In the genomic region with DNA sequence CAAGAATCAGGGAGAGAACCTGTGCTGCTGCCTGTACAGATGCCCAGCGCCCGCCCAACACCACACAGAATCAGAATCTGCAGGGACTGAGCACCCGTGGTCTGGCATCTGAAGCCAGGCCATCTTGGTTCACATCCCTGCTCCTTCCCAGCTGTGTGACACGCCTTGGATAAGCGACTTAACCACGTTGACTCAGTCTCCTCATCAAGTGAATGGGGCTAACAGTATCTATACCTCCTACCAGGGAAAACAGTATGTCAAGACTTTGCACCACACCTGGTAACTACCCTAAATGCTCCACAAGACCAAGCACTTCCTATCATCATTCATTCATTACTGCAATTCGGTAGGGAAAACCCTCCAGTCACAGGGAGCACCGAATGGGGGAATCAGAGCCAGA, we compare ENCODE assay signal across 9 cellular contexts. TPM values are rescaled to one million over a fixed set of nuclear protein-coding genes. Genes with fewer than 3 reads are reported as not detected.
A peak's percentile ranks its signal among the peaks of the same experiment; 100 is the strongest.
DNase-seq lines count a peak whose midpoint lies in the region; ATAC-seq, FAIRE-seq and TF ChIP-seq lines count a peak whose summit lies in the region.
"Had no signal": no experiment of that assay in that cellular context is flagged by ENCODE, and none has a peak within 500 bp of the region (broad histone marks: within the 10 kb centered on the region; RNA-seq: fewer than 3 reads in every experiment).

No MANE protein-coding gene starts in this region.

- no peak for FAIRE-seq in K562 (lab: Jason Lieb, UNC)

- ATAC-seq in K562 (no peak), memory B cell (ENCODE audit: low read depth) (no peak), upper lobe of left lung (ENCODE audit: low FRiP score in 2 of 2) (no peak), GM19023 (IDR thresholded peaks at IDR 0.05; ENCODE audit: unreplicated experiment) (no peak)

- no peak for TF ChIP-seq EP300 in K562 (IDR thresholded peaks at IDR 0.05; ENCODE audit: low read length)
- TF ChIP-seq EP300 in upper lobe of left lung (IDR thresholded peaks at IDR 0.05), result no peak

- BruUV-seq in K562 (replicated peaks; lab: Mats Ljungman, UMichigan), result TSS peak; percentile 32

- no peak for TF ChIP-seq RAD21 in K562 (CRISPR knock-in tag; conservative IDR thresholded peaks at IDR 0.05 in 1 of 2, IDR thresholded peaks at IDR 0.05 in 1 of 2)

- peaks cover 64% of the 10 kb centered on the region for H3K4me1 Mint-ChIP-seq in activated naive CD4-positive, alpha-beta T cell treated with anti-CD3 and anti-CD28 coated beads, Interleukin-2, amount 50 U/mL, for 24 hours
- peaks cover 45% of the 10 kb centered on the region for H3K4me1 Mint-ChIP-seq in memory B cell

- peaks cover 9% of the 10 kb centered on the region; the same call in 1 of the 2 replicates for H4K20me1 ChIP-seq in K562 (replicated peaks; ENCODE audit: control insufficient read depth, insufficient read depth, low read length)

- H3K4me1 ChIP-seq in K562 (replicated peaks in 1 of 2; ENCODE audit: control insufficient read depth in 2 of 2, insufficient read depth in 2 of 2, low read length in 2 of 2), result peaks cover 11 to 33% of the 10 kb centered on the region in 2 experiments; a peak in 4 of 5 replicates
- H3K4me1 ChIP-seq in upper lobe of left lung, result peaks cover 46 to 73% (median 54%) of the 10 kb centered on the region in 4 donors

- WGBS in K562 (ENCODE audit: insufficient coverage, low coverage, missing lambda C conversion rate), result 30% methylated on average over 8 of the region's 8 CpGs
- WGBS in upper lobe of left lung, 2 donors, result 44 to 48% methylated on average over 8 of the region's 8 CpGs

- peaks cover 7% of the 10 kb centered on the region for H3K9me1 ChIP-seq in K562 (ENCODE audit: control insufficient read depth, insufficient read depth, low read length)

- H3K79me2 ChIP-seq in K562 (ENCODE audit: control insufficient read depth, insufficient read depth, low read length), result peaks cover 88% of the 10 kb centered on the region

- H3K9me3 Mint-ChIP-seq in activated naive CD4-positive, alpha-beta T cell treated with anti-CD3 and anti-CD28 coated beads, Interleukin-2, amount 50 U/mL, for 24 hours, result no peaks in the 10 kb centered on the region
- no peaks in the 10 kb centered on the region for H3K9me3 Mint-ChIP-seq in memory B cell

- TF ChIP-seq CTCF in K562 (IDR thresholded peaks at IDR 0.05 in 2 of 3, conservative IDR thresholded peaks at IDR 0.05 in 1 of 3; ENCODE audit: insufficient read depth in 2 of 3, low read depth in 1 of 3, low read length in 3 of 3) (no peak), upper lobe of left lung (IDR thresholded peaks at IDR 0.05) (no peak)

- DNase-seq in activated naive CD4-positive, alpha-beta T cell (lab: John Stamatoyannopoulos, UW), result no peak
- no peak for DNase-seq in K562 (ENCODE audit: extremely low read depth in 1 of 4, low spot score in 3 of 4)
- no peak for DNase-seq in memory B cell (ENCODE audit: low spot score in 2 of 2)
- DNase-seq in upper lobe of left lung, result no peak
- DNase-seq in cortex of kidney (lab: John Stamatoyannopoulos, UW), result no peak
- no peak for DNase-seq in globus pallidus (ENCODE audit: low spot score)
- DNase-seq: DMS79 had no signal

- H3K9ac ChIP-seq in K562 (ENCODE audit: insufficient read depth in 1 of 2, low read depth in 2 of 2, low read length in 2 of 2), result peak overlapping the region; percentile 95 to 99

- peak overlapping the region; percentile 96 for H3K27ac Mint-ChIP-seq in activated naive CD4-positive, alpha-beta T cell treated with anti-CD3 and anti-CD28 coated beads, Interleukin-2, amount 50 U/mL, for 24 hours
- peak overlapping the region; percentile 95 for H3K27ac Mint-ChIP-seq in memory B cell

- H3K27ac ChIP-seq in K562 (ENCODE audit: extremely low read depth, low read depth, low read length) (peak overlapping the region; percentile 96), upper lobe of left lung (peak overlapping the region in 1 of 4 donors; percentile 96)

- H2AFZ ChIP-seq in K562 (ENCODE audit: low read depth, low read length), result no peak overlapping the region

- POLR2A ChIA-PET in K562 (lab: Yijun Ruan, JAX), result interaction anchor here (0.7 to 2.0 kb wide), 3 partner anchors 8 to 257 kb away, joined by 3 to 4 read pairs (median 3); a partner anchor contains a TSS

- CTCF ChIA-PET in K562 (lab: Yijun Ruan, JAX; ENCODE audit: low intra/inter-chr PET ratio), result interaction anchor here (0.6 kb wide), 1 partner anchor 9 kb away, joined by 3 read pairs; no protein-coding TSS in a partner anchor

- H3K9me3 ChIP-seq in K562 (replicated peaks; ENCODE audit: control insufficient read depth, insufficient read depth, low read depth, low read length) (no peaks in the 10 kb centered on the region), upper lobe of left lung (no peaks in the 10 kb centered on the region)

- in situ Hi-C loops in K562 (cut with MboI), result no loop called here

- H3K4me3 ChIP-seq in K562 (peak overlapping the region; percentile 92), upper lobe of left lung (peak overlapping the region; percentile 65 to 100 (median 78))

- peak overlapping the region; percentile 95 for H3K4me2 ChIP-seq in K562 (ENCODE audit: insufficient read depth, low read length)

- TF ChIP-seq POLR2A in K562 (conservative IDR thresholded peaks at IDR 0.05), result no peak
- TF ChIP-seq POLR2A in upper lobe of left lung (IDR thresholded peaks at IDR 0.05), result no peak

- peak overlapping the region; percentile 98 for H3K4me3 Mint-ChIP-seq in activated naive CD4-positive, alpha-beta T cell treated with anti-CD3 and anti-CD28 coated beads, Interleukin-2, amount 50 U/mL, for 24 hours
- peak overlapping the region; percentile 98 for H3K4me3 Mint-ChIP-seq in memory B cell

- H3K27me3 ChIP-seq in K562 (ENCODE audit: control insufficient read depth in 2 of 2, insufficient read depth in 2 of 2, low read length in 2 of 2), result no peaks in the 10 kb centered on the region; a peak in 1 of 5 replicates
- H3K27me3 ChIP-seq in upper lobe of left lung, result no peaks in the 10 kb centered on the region

- H3K36me3 ChIP-seq in K562 (ENCODE audit: control insufficient read depth, insufficient read depth, low read length) (peaks cover 60% of the 10 kb centered on the region), upper lobe of left lung (peaks cover 0 to 21% (median 11%) of the 10 kb centered on the region in 4 donors)

- intact Hi-C loops in K562 (cut with micrococcal nuclease), result no loop called here

- H3K27me3 Mint-ChIP-seq in activated naive CD4-positive, alpha-beta T cell treated with anti-CD3 and anti-CD28 coated beads, Interleukin-2, amount 50 U/mL, for 24 hours, result no peaks in the 10 kb centered on the region
- no peaks in the 10 kb centered on the region for H3K27me3 Mint-ChIP-seq in memory B cell

- peaks cover 6% of the 10 kb centered on the region for H3K36me3 Mint-ChIP-seq in activated naive CD4-positive, alpha-beta T cell treated with anti-CD3 and anti-CD28 coated beads, Interleukin-2, amount 50 U/mL, for 24 hours
- peaks cover 12% of the 10 kb centered on the region for H3K36me3 Mint-ChIP-seq in memory B cell

TF ChIP-seq in K562, 482 proteins besides CTCF, POLR2A, EP300 and RAD21 (continues in another document):
- TF ChIP-seq SIN3B (IDR thresholded peaks at IDR 0.05; ENCODE audit: low read depth) (0 out of 2 replicates have a peak, but pooled peaks have one; percentile 7), TRIM28 (IDR thresholded peaks at IDR 0.05) (no peak), BCOR (IDR thresholded peaks at IDR 0.05) (peak; percentile 76)

RNA-seq across cellular contexts. Expression of a gene that starts 1.2 kb away (rescaled TPM):
- 101 and 160 TPM in 2 replicates for total RNA-seq in K562 (2011; cell fraction: chromatin; rRNA removed; ENCODE audit: low replicate concordance)
- total RNA-seq in K562 (2011; cell fraction: nucleolus; rRNA removed), result 112 and 117 TPM in 2 replicates
- 92.0 and 98.2 TPM in 2 replicates for total RNA-seq in K562 (2011; cell fraction: nucleoplasm; rRNA removed)
- 63.2 and 82.2 TPM in 2 replicates for total RNA-seq in K562 (2014; rRNA removed)
- 42.0 and 48.5 TPM in 2 replicates for total RNA-seq in K562 (2014; rRNA removed; fragmentation: Illumina TruSeq; extraction: Trizol)
- 54.4 and 66.7 TPM in 2 replicates for total RNA-seq in K562 (2015; rRNA removed; fragmentation: Illumina TruSeq; extraction: Trizol)
- total RNA-seq in K562 (2021), result 63.1 and 70.3 TPM in 2 replicates
- 46.6 and 57.6 TPM in 2 replicates for polyA plus RNA-seq in K562 (2011; rRNA removed)
- 70.4 and 122 TPM in 2 replicates for polyA plus RNA-seq in K562 (2011; cell fraction: cytosol; rRNA removed)
- polyA plus RNA-seq in K562 (2011; cell fraction: nucleus; rRNA removed), result 84.9 and 193 TPM in 2 replicates
- polyA plus RNA-seq in K562 (2012), result 65.4 and 79.1 TPM in 2 replicates
- polyA plus RNA-seq in K562 (2014; fragmentation: Illumina TruSeq; extraction: Trizol), result 68.9 and 81.9 TPM in 2 replicates
- 1 to 10 TPM in 1 of 2 experiments, under 1 TPM in 1; 0.90 to 1.8 TPM for polyA plus RNA-seq in K562 (2014; fragmentation: Nextera tagmentation; extraction: Ambion mirVana)
- 84.7 and 95.1 TPM in 2 replicates for polyA plus RNA-seq in K562 (2014; rRNA removed)
- 29.0 and 45.3 TPM in 2 replicates for polyA minus RNA-seq in K562 (2011; rRNA and poly(A)+ RNA removed)
- polyA minus RNA-seq in K562 (2011; cell fraction: cytosol; rRNA and poly(A)+ RNA removed), result 53.6 and 66.7 TPM in 2 replicates
- 32.7 and 38.9 TPM in 2 replicates for polyA minus RNA-seq in K562 (2011; cell fraction: nucleus; rRNA and poly(A)+ RNA removed)
- total RNA-seq in upper lobe of left lung, result 100 to 1,000 TPM in 1 of 6 donors, 10 to 100 TPM in 5; 64.4 to 116 (median 68.5) TPM
